8 cellular contexts compared by ENCODE assay signal in genomic region chr15:60477991-60478632, GRCh38. TPM values are rescaled to one million over a fixed set of nuclear protein-coding genes. Genes with fewer than 3 reads are reported as not detected.
DNase-seq lines count a peak whose midpoint lies in the region; ATAC-seq and TF ChIP-seq lines count a peak whose summit lies in the region.

No MANE protein-coding gene starts in this region.

- no peak for DNase-seq in Right ventricle myocardium inferior (ENCODE audit: missing footprints)
- DNase-seq in cardiac septum (ENCODE audit: low spot score), result no peak
- DNase-seq in Peyer's patch, result no peak
- DNase-seq in colonic mucosa, result peak; percentile 20
- DNase-seq in left lung, result no peak
- DNase-seq in testis, result no peak
- no peak for DNase-seq in epidermal melanocyte (ENCODE audit: insufficient read length, low spot score)

- TF ChIP-seq CTCF in Peyer's patch (IDR thresholded peaks at IDR 0.05), result no peak
- TF ChIP-seq CTCF in colonic mucosa (IDR thresholded peaks at IDR 0.05), result no peak
- no peak for TF ChIP-seq CTCF in left lung (IDR thresholded peaks at IDR 0.05)
- no peak for TF ChIP-seq CTCF in testis (IDR thresholded peaks at IDR 0.05)

- intact Hi-C loops in Right ventricle myocardium inferior (cut with DNase I) (no loop called here), cardiac septum (cut with DNase I) (no loop called here), colonic mucosa (cut with DNase I) (no loop called here), left lung (cut with DNase I) (no loop called here), testis (cut with DNase I; ENCODE audit: low total_unique reads) (no loop called here)

- 4 to 8% methylated on average over 9 of the region's 9 CpGs for whole genome bisulfite sequencing in testis, 2 donors

- H3K4me3 ChIP-seq in Peyer's patch, result peak overlapping the region; percentile 65 to 94 (median 81)
- peak overlapping the region; percentile 71 for H3K4me3 ChIP-seq in colonic mucosa
- H3K4me3 ChIP-seq in left lung, result peak overlapping the region; percentile 80 to 88
- H3K4me3 ChIP-seq in testis, result peak overlapping the region; percentile 89 to 99

- TF ChIP-seq POLR2A in Peyer's patch (IDR thresholded peaks at IDR 0.05) (no peak), testis (IDR thresholded peaks at IDR 0.05) (no peak)

- peaks cover 0 to 13% (median 0%) of the 10 kb centered on the region in 3 donors for H3K36me3 ChIP-seq in Peyer's patch
- no peaks in the 10 kb centered on the region for H3K36me3 ChIP-seq in colonic mucosa
- peaks cover 0 to 21% of the 10 kb centered on the region in 2 donors for H3K36me3 ChIP-seq in left lung
- no peaks in the 10 kb centered on the region for H3K36me3 ChIP-seq in testis (ENCODE audit: low read depth, missing control alignments)

- ATAC-seq in Right ventricle myocardium inferior (peak; percentile 23), left lung (peak; percentile 50), HG03439 (IDR thresholded peaks at IDR 0.05; ENCODE audit: unreplicated experiment) (no peak)

- H3K27ac ChIP-seq in Peyer's patch (peak overlapping the region; percentile 88 to 97 (median 94)), colonic mucosa (peak overlapping the region; percentile 94), left lung (peak overlapping the region; percentile 91 to 92), testis (peak overlapping the region; percentile 92 to 95)

- peak overlapping the region; percentile 96 to 99 for H3K9ac ChIP-seq in colonic mucosa (ENCODE audit: low read depth in 2 of 2, low read length in 2 of 2)

- H3K9me3 ChIP-seq in Peyer's patch (no peaks in the 10 kb centered on the region), colonic mucosa (no peaks in the 10 kb centered on the region), left lung (no peaks in the 10 kb centered on the region), testis (no peaks in the 10 kb centered on the region)

- H3K27me3 ChIP-seq in Peyer's patch (no peaks in the 10 kb centered on the region), colonic mucosa (no peaks in the 10 kb centered on the region), left lung (no peaks in the 10 kb centered on the region), testis (no peaks in the 10 kb centered on the region)

- peaks cover 0 to 32% (median 5%) of the 10 kb centered on the region in 4 donors for H3K4me1 ChIP-seq in Peyer's patch
- H3K4me1 ChIP-seq in colonic mucosa, result no peaks in the 10 kb centered on the region
- peaks cover 21 to 37% of the 10 kb centered on the region in 2 donors for H3K4me1 ChIP-seq in left lung
- peaks cover 15% of the 10 kb centered on the region for H3K4me1 ChIP-seq in testis

RNA-seq across cellular contexts. Expression of gene ICE2, which starts 0.8 kb away (rescaled TPM):
- total RNA-seq in Right ventricle myocardium inferior (21.9 TPM), cardiac septum (29.7 TPM), Peyer's patch (10 to 100 TPM; 14.7 to 27.2 (median 19.6) TPM), colonic mucosa (10 to 100 TPM; 37.3 to 37.7 TPM), left lung (10 to 100 TPM; 35.9 to 45.1 TPM), testis (10 to 100 TPM; 44.6 to 48.3 TPM)
- polyA plus RNA-seq in testis (ENCODE audit: insufficient read depth, low read depth, low replicate concordance), result 24.3 TPM
